ENCODE assay signal across 1 cellular context in genomic region chr1:227127891-227128290, GRCh38.
TF ChIP-seq lines count a peak whose summit lies in the region.

No MANE protein-coding gene starts in this region.

TF ChIP-seq in GM23338, 12 proteins besides CTCF, POLR2A, EP300 and RAD21 (continued from another document):
- no peak for TF ChIP-seq ZNF462 (CRISPR knock-in tag; IDR thresholded peaks at IDR 0.05)
- TF ChIP-seq EZH2 (IDR thresholded peaks at IDR 0.05; ENCODE audit: low read depth, unreplicated experiment): no peak
- no peak for TF ChIP-seq ZNF331 (CRISPR knock-in tag; IDR thresholded peaks at IDR 0.05; ENCODE audit: low read depth)
- TF ChIP-seq NANOG (IDR thresholded peaks at IDR 0.05; ENCODE audit: borderline replicate concordance): no peak
- no peak for TF ChIP-seq STAT1 (IDR thresholded peaks at IDR 0.05; ENCODE audit: unreplicated experiment)
